In genomic region chr10:126062132-126063032, GRCh38 we compare ENCODE assay signal across 8 cellular contexts.
DNase-seq lines count a peak whose midpoint lies in the region; ATAC-seq and TF ChIP-seq lines count a peak whose summit lies in the region.

No MANE protein-coding gene starts in this region.

- H2BK5ac ChIP-seq in H9 (ENCODE audit: insufficient read length, low read length): no peak overlapping the region

- POLR2A ChIA-PET in activated CD8-positive, alpha-beta T cell treated with anti-CD3 and anti-CD28 coated beads, Interleukin-2, amount 10 ng/mL, durations not matched to agents 7 days and 5 days (lab: Charles Lee): no interaction called here

- H3K4me3 Mint-ChIP-seq in activated CD8-positive, alpha-beta T cell treated with anti-CD3 and anti-CD28 coated beads, Interleukin-2, amount 10 ng/mL, durations not matched to agents 7 days and 5 days: no peak overlapping the region
- H3K4me3 Mint-ChIP-seq in H9: no peak overlapping the region

- no peak overlapping the region for H2AK5ac ChIP-seq in H9 (ENCODE audit: insufficient read length, low read length)

- no peak overlapping the region for H2BK15ac ChIP-seq in H9 (ENCODE audit: low read depth, low read length)

- no peak overlapping the region for H2BK12ac ChIP-seq in H9 (ENCODE audit: insufficient read length, low read depth, low read length)

- H3K9me3 Mint-ChIP-seq in activated CD8-positive, alpha-beta T cell treated with anti-CD3 and anti-CD28 coated beads, Interleukin-2, amount 10 ng/mL, durations not matched to agents 7 days and 5 days (ENCODE audit: insufficient read depth): no peaks in the 10 kb centered on the region
- peaks cover 3 to 5% of the 10 kb centered on the region in 2 experiments; a peak in 3 of 5 replicates for H3K9me3 Mint-ChIP-seq in H9

- CTCF ChIA-PET in activated CD8-positive, alpha-beta T cell treated with anti-CD3 and anti-CD28 coated beads, Interleukin-2, amount 10 ng/mL, durations not matched to agents 7 days and 5 days (lab: Charles Lee): no interaction called here

- H3K9ac ChIP-seq in skeletal muscle satellite cell (ENCODE audit: low read depth, low read length) (peak overlapping the region; percentile 77), H9 (ENCODE audit: extremely low read depth, insufficient read length, low read length) (no peak overlapping the region)

- H3K4me1 ChIP-seq in skeletal muscle satellite cell (ENCODE audit: control insufficient read depth, insufficient read depth, low read length) (peaks cover 61% of the 10 kb centered on the region), H9 (ENCODE audit: insufficient read depth, low read length) (no peaks in the 10 kb centered on the region)

- no peak overlapping the region for H3K56ac ChIP-seq in H9 (ENCODE audit: insufficient read length, low read depth, low read length)

- no peaks in the 10 kb centered on the region for H3K9me3 ChIP-seq in skeletal muscle satellite cell (replicated peaks; ENCODE audit: low read length)
- no peaks in the 10 kb centered on the region for H3K9me3 ChIP-seq in H9 (ENCODE audit: control insufficient read depth, low read depth, low read length)

- intact Hi-C loops in left cardiac atrium (cut with DNase I): no loop called here

- H3K4me1 Mint-ChIP-seq in activated CD8-positive, alpha-beta T cell treated with anti-CD3 and anti-CD28 coated beads, Interleukin-2, amount 10 ng/mL, durations not matched to agents 7 days and 5 days (ENCODE audit: low read depth): no peaks in the 10 kb centered on the region
- H3K4me1 Mint-ChIP-seq in H9: peaks cover 11 to 22% of the 10 kb centered on the region in 2 experiments

- H3K23ac ChIP-seq in H9 (ENCODE audit: insufficient read length, low read depth, low read length): no peak overlapping the region

- H3K4me2 ChIP-seq in skeletal muscle satellite cell (ENCODE audit: low read length) (peak overlapping the region; percentile 67), H9 (ENCODE audit: insufficient read depth, insufficient read length, low read length) (no peak overlapping the region)

- TF ChIP-seq CTCF in H9 (conservative IDR thresholded peaks at IDR 0.05): no peak

- H3K27ac Mint-ChIP-seq in activated CD8-positive, alpha-beta T cell treated with anti-CD3 and anti-CD28 coated beads, Interleukin-2, amount 10 ng/mL, durations not matched to agents 7 days and 5 days: no peak overlapping the region
- H3K27ac Mint-ChIP-seq in H9: no peak overlapping the region

- H4K20me1 ChIP-seq in H9 (ENCODE audit: control insufficient read depth, insufficient read depth, insufficient read length): no peaks in the 10 kb centered on the region

- H3K23me2 ChIP-seq in H9 (ENCODE audit: insufficient read length, low read depth, low read length, poor library complexity, severe bottlenecking): no peaks in the 10 kb centered on the region

- no peak overlapping the region for H3K27ac ChIP-seq in H9 (ENCODE audit: insufficient read length, low read depth, low read length)

- H4K5ac ChIP-seq in H9 (ENCODE audit: insufficient read length, low read depth, low read length): no peak overlapping the region

- no peak overlapping the region for H2BK20ac ChIP-seq in H9 (ENCODE audit: low read depth, low read length, poor library complexity, severe bottlenecking)

- no peak overlapping the region for H4K8ac ChIP-seq in H9 (replicated peaks; ENCODE audit: insufficient read length, low read depth, low read length)

- no peak overlapping the region for H4K91ac ChIP-seq in H9 (ENCODE audit: insufficient read length, low read depth, low read length)

- no peak overlapping the region for H3T11ph ChIP-seq in H9 (ENCODE audit: low read length)

- H3K36me3 ChIP-seq in skeletal muscle satellite cell (ENCODE audit: insufficient read depth, low read length): no peaks in the 10 kb centered on the region

- H2AFZ ChIP-seq in H9 (ENCODE audit: low read length): no peak overlapping the region

- no peaks in the 10 kb centered on the region for H3K79me1 ChIP-seq in H9 (ENCODE audit: insufficient read depth, low read depth, low read length, poor library complexity, severe bottlenecking)

- ATAC-seq in left cardiac atrium: peak; percentile 81 to 85
- ATAC-seq in activated CD8-positive, alpha-beta T cell treated with anti-CD3 and anti-CD28 coated beads, Interleukin-2, amount 10 ng/mL, durations not matched to agents 7 days and 5 days: no peak

- no peaks in the 10 kb centered on the region for H3K36me3 Mint-ChIP-seq in activated CD8-positive, alpha-beta T cell treated with anti-CD3 and anti-CD28 coated beads, Interleukin-2, amount 10 ng/mL, durations not matched to agents 7 days and 5 days (ENCODE audit: low read depth)
- H3K36me3 Mint-ChIP-seq in H9 (ENCODE audit: insufficient read depth in 1 of 3, low read depth in 3 of 3): peaks cover 2 to 7% (median 5%) of the 10 kb centered on the region in 3 experiments; a peak in 3 of 7 replicates

- H3K27me3 ChIP-seq in skeletal muscle satellite cell (ENCODE audit: control insufficient read depth, insufficient read depth, low read length) (no peaks in the 10 kb centered on the region), H9 (ENCODE audit: insufficient read depth, low read length) (no peaks in the 10 kb centered on the region)

- no peak overlapping the region; the same call in 1 of the 2 replicates for H3K14ac ChIP-seq in H9 (ENCODE audit: insufficient read depth, low read length)

- WGBS in H9 (ENCODE audit: extremely low coverage, insufficient read length, low lambda C conversion rate): no CpG with 5 or more reads among the region's 11 CpGs

- no peak overlapping the region for H3K18ac ChIP-seq in H9 (ENCODE audit: insufficient read length, low read depth, low read length)

- DNase-seq in GOT3 (lab: John Stamatoyannopoulos, UW): peak; percentile 67
- peak in 54 of 56 donors; percentile 6 to 95 (median 64) for DNase-seq in amygdala (lab: John Stamatoyannopoulos, UW)
- DNase-seq in left cardiac atrium: peak; percentile 96
- no peak for DNase-seq in activated CD8-positive, alpha-beta T cell treated with anti-CD3 and anti-CD28 coated beads, Interleukin-2, amount 10 ng/mL, durations not matched to agents 7 days and 5 days
- no peak for DNase-seq in GF-D8 (lab: John Stamatoyannopoulos, UW)
- no peak for DNase-seq in H9
- DNase-seq in NCI-H187 treated with DMSO at 0.1 percent for 48 hours (lab: John Stamatoyannopoulos, UW): no peak

- H3K4ac ChIP-seq in H9 (ENCODE audit: low read depth, low read length): no peak overlapping the region

- H3K27me3 Mint-ChIP-seq in activated CD8-positive, alpha-beta T cell treated with anti-CD3 and anti-CD28 coated beads, Interleukin-2, amount 10 ng/mL, durations not matched to agents 7 days and 5 days (ENCODE audit: low read depth): no peaks in the 10 kb centered on the region
- peaks cover 2% of the 10 kb centered on the region for H3K27me3 Mint-ChIP-seq in H9 (ENCODE audit: low read depth)

- H2BK120ac ChIP-seq in H9 (ENCODE audit: low read depth, low read length, poor library complexity, severe bottlenecking): no peak overlapping the region

- no peaks in the 10 kb centered on the region for H3K79me2 ChIP-seq in H9 (ENCODE audit: insufficient read depth, low read length)

- peak overlapping the region; percentile 31 for H3K4me3 ChIP-seq in skeletal muscle satellite cell (ENCODE audit: low read length)

Comparison
In these comparisons a context has a peak if more than half of its experiments do, and no peak if none do; other contexts are left out.
1. DNase-seq: peak in GOT3 (single experiment), amygdala (54 of 56) and left cardiac atrium (single experiment); none in activated CD8-positive, alpha-beta T cell treated with anti-CD3 and anti-CD28 coated beads, Interleukin-2, amount 10 ng/mL, durations not matched to agents 7 days and 5 days (single experiment), GF-D8 (single experiment), H9 (single experiment) and NCI-H187 treated with DMSO at 0.1 percent for 48 hours (single experiment).